In the genomic region with DNA sequence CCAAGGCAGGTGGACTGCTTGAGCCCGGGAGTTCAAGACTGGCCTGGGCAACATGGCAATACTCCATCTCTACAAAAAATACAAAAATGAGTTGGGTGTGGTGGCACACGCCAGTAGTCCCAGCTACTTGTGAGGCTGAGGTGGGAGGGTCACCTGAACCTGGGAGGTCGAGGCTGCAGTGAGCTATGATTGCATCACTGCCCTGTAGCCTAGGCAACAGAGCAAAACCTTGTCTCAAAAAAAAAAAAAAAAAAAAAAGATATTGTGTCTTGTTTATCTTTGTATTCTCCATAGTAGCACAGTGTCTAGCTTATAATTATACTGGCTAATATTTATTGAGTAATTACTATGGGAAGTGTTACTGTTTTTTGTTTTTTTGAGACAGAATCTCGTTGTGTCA, we compare ENCODE assay signal across 1 cellular context.
TF ChIP-seq lines count a peak whose summit lies in the region.

No MANE protein-coding gene starts in this region.

TF ChIP-seq in K562, 482 proteins besides CTCF, POLR2A, EP300 and RAD21:
- TF ChIP-seq FOXJ2 (tag; IDR thresholded peaks at IDR 0.05) (0 out of 2 replicates have a peak, but pooled peaks have one; percentile 53), ILF3 (IDR thresholded peaks at IDR 0.05; ENCODE audit: borderline replicate concordance) (no peak), RFX1 (IDR thresholded peaks at IDR 0.05) (peak; percentile 66), ZNF134 (CRISPR knock-in tag; conservative IDR thresholded peaks at IDR 0.05) (no peak), MAFK (IDR thresholded peaks at IDR 0.05; ENCODE audit: low read length) (no peak), CEBPG (CRISPR knock-in tag; IDR thresholded peaks at IDR 0.05) (peak; percentile 77), CEBPG (tag; conservative IDR thresholded peaks at IDR 0.05 in 1 of 2, IDR thresholded peaks at IDR 0.05 in 1 of 2) (0 out of 4 replicates have a peak, but pooled peaks of 1 of the 2 experiments have one; percentile 29), GATAD2A (IDR thresholded peaks at IDR 0.05) (no peak), SPI1 (IDR thresholded peaks at IDR 0.05; ENCODE audit: borderline replicate concordance, low read depth, low read length) (no peak), ZNF165 (CRISPR knock-in tag; IDR thresholded peaks at IDR 0.05; ENCODE audit: borderline replicate concordance) (no peak), ZNF384 (IDR thresholded peaks at IDR 0.05; ENCODE audit: low read depth, low read length) (peak; percentile 42; the same call in 1 of the 2 replicates), CHD2 (IDR thresholded peaks at IDR 0.05; ENCODE audit: low read depth, low read length) (no peak), L3MBTL2 (IDR thresholded peaks at IDR 0.05) (no peak), CEBPB (tag; IDR thresholded peaks at IDR 0.05) (peak; percentile 68), FOSL1 (tag; conservative IDR thresholded peaks at IDR 0.05) (no peak)
- TF ChIP-seq, protein P1, sequence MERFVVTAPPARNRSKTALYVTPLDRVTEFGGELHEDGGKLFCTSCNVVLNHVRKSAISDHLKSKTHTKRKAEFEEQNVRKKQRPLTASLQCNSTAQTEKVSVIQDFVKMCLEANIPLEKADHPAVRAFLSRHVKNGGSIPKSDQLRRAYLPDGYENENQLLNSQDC (CRISPR knock-in tag; IDR thresholded peaks at IDR 0.05) = no peak
- TF ChIP-seq, protein P2, sequence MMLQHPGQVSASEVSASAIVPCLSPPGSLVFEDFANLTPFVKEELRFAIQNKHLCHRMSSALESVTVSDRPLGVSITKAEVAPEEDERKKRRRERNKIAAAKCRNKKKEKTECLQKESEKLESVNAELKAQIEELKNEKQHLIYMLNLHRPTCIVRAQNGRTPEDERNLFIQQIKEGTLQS (IDR thresholded peaks at IDR 0.05) = peak; percentile 70
- TF ChIP-seq, protein P2 (CRISPR knock-in tag; conservative IDR thresholded peaks at IDR 0.05) = no peak
